17 cellular contexts compared by ENCODE assay signal in genomic region chr6:46648869-46649488, GRCh38. TPM values are rescaled to one million over a fixed set of nuclear protein-coding genes. Genes with fewer than 3 reads are reported as not detected.
A peak's percentile ranks its signal among the peaks of the same experiment; 100 is the strongest.
DNase-seq lines count a peak whose midpoint lies in the region; ATAC-seq and TF ChIP-seq lines count a peak whose summit lies in the region.
"Had no signal": no experiment of that assay in that cellular context is flagged by ENCODE, and none has a peak within 500 bp of the region (broad histone marks: within the 10 kb centered on the region; RNA-seq: fewer than 3 reads in every experiment).

No MANE protein-coding gene starts in this region.

- TF ChIP-seq CTCF in HEK293 (tag by site-specific recombination; IDR thresholded peaks at IDR 0.05), result no peak
- TF ChIP-seq CTCF in WTC11 (IDR thresholded peaks at IDR 0.05), result no peak
- no peak for TF ChIP-seq CTCF in osteocyte (IDR thresholded peaks at IDR 0.05)

- H3K9me3 Mint-ChIP-seq in WTC11 (no peaks in the 10 kb centered on the region), osteocyte (ENCODE audit: unreplicated experiment) (peaks cover 11% of the 10 kb centered on the region)
- H3K9me3 Mint-ChIP-seq: activated T-helper 1 cell treated with anti-CD3 and anti-CD28 coated beads, Interleukin-12 subunit alpha, Interleukin-12 subunit beta, Interleukin-2, Interleukin-4 antibody, amounts not matched to agents 30 ng/mL and 10 ng/mL and 1 ng/mL, durations not matched to agents 14 hours and 24 hours and 36 hours; central memory CD8-positive, alpha-beta T cell; effector memory CD8-positive, alpha-beta T cell had no signal

- no peaks in the 10 kb centered on the region for H3K36me3 Mint-ChIP-seq in WTC11
- H3K36me3 Mint-ChIP-seq in osteocyte (ENCODE audit: unreplicated experiment), result no peaks in the 10 kb centered on the region

- POLR2A ChIA-PET in HEK293 (lab: Yijun Ruan, JAX), result no interaction called here
- POLR2A ChIA-PET in WTC11 (lab: Charles Lee), result no interaction called here

- H3K27me3 Mint-ChIP-seq in WTC11 (ENCODE audit: low read depth) (peaks cover 7% of the 10 kb centered on the region), osteocyte (ENCODE audit: unreplicated experiment) (peaks cover 55% of the 10 kb centered on the region)

- H3K27ac Mint-ChIP-seq in WTC11, result no peak overlapping the region
- H3K27ac Mint-ChIP-seq in osteocyte (ENCODE audit: unreplicated experiment), result no peak overlapping the region
- H3K27ac Mint-ChIP-seq: activated CD8-positive, alpha-beta T cell treated with anti-CD3 and anti-CD28 coated beads for 36 hours; activated T-helper 1 cell treated with anti-CD3 and anti-CD28 coated beads, Interleukin-12 subunit alpha, Interleukin-12 subunit beta, Interleukin-2, Interleukin-4 antibody, amounts not matched to agents 30 ng/mL and 10 ng/mL and 1 ng/mL, durations not matched to agents 14 hours and 24 hours and 36 hours; effector memory CD8-positive, alpha-beta T cell had no signal

- H3K27ac ChIP-seq in HEK293 (ENCODE audit: extremely low read depth, low read depth, low read length), result no peak overlapping the region
- H3K27ac ChIP-seq: gastrocnemius medialis had no signal

- peaks cover 11% of the 10 kb centered on the region; the same call in 1 of the 2 replicates for H3K4me1 ChIP-seq in HEK293 (ENCODE audit: control insufficient read depth, insufficient read depth, low read length)
- H3K4me1 ChIP-seq: BE2C had no signal

- DNase-seq in DMS153 treated with DMSO at 0.1 percent for 48 hours (lab: John Stamatoyannopoulos, UW; ENCODE audit: unreplicated experiment) (peak; percentile 9), WTC11 (ENCODE audit: low spot score) (no peak), left colon (no peak), NCI-H2196 treated with DMSO at 0.1 percent for 48 hours (lab: John Stamatoyannopoulos, UW; ENCODE audit: unreplicated experiment) (no peak), osteocyte (ENCODE audit: extremely low spot score, unreplicated experiment) (no peak)
- DNase-seq: activated CD8-positive, alpha-beta T cell treated with anti-CD3 and anti-CD28 coated beads for 36 hours; BE2C; DMS79 treated with DMSO at 0.1 percent for 48 hours; effector memory CD8-positive, alpha-beta T cell; gastrocnemius medialis; MG63; NK-92 treated with Interleukin-12 subunit alpha and Interleukin-12 subunit beta, amount 100 ng/mL, for 24 hours; stimulated activated CD4-positive, alpha-beta T cell treated with anti-CD3 and anti-CD28 coated beads, Interleukin-2, amount 100 ng/mL, for 24 hours had no signal

- CTCF ChIA-PET in HEK293 (lab: Yijun Ruan, JAX), result interaction anchor here (0.6 to 1.0 kb wide), 2 partner anchors 174 to 182 kb away, joined by 4 read pairs; no protein-coding TSS in a partner anchor
- CTCF ChIA-PET in WTC11 (lab: Charles Lee), result no interaction called here

- no peak overlapping the region for H3K4me3 Mint-ChIP-seq in WTC11
- no peak overlapping the region for H3K4me3 Mint-ChIP-seq in osteocyte (ENCODE audit: unreplicated experiment)
- H3K4me3 Mint-ChIP-seq: activated CD8-positive, alpha-beta T cell treated with anti-CD3 and anti-CD28 coated beads for 36 hours; activated T-helper 1 cell treated with anti-CD3 and anti-CD28 coated beads, Interleukin-12 subunit alpha, Interleukin-12 subunit beta, Interleukin-2, Interleukin-4 antibody, amounts not matched to agents 30 ng/mL and 10 ng/mL and 1 ng/mL, durations not matched to agents 14 hours and 24 hours and 36 hours; central memory CD8-positive, alpha-beta T cell; effector memory CD8-positive, alpha-beta T cell had no signal

- H3K36me3 ChIP-seq in HEK293 (ENCODE audit: control insufficient read depth in 2 of 2, insufficient read depth in 1 of 2, low read length in 2 of 2), result no peaks in the 10 kb centered on the region
- H3K36me3 ChIP-seq: BE2C, gastrocnemius medialis, MG63 had no signal

- intact Hi-C loops in left colon (cut with DNase I, micrococcal nuclease), result no loop called here

- peaks cover 20% of the 10 kb centered on the region for H3K4me1 Mint-ChIP-seq in WTC11
- H3K4me1 Mint-ChIP-seq in osteocyte (ENCODE audit: unreplicated experiment), result peaks cover 12% of the 10 kb centered on the region

- H3K9me3 ChIP-seq in HEK293 (ENCODE audit: control insufficient read depth, insufficient read depth, low read depth, low read length), result no peaks in the 10 kb centered on the region
- H3K9me3 ChIP-seq: BE2C, gastrocnemius medialis, MG63 had no signal

- no peak overlapping the region for H3K4me3 ChIP-seq in HEK293 (ENCODE audit: low read depth, low read length)
- H3K4me3 ChIP-seq: gastrocnemius medialis, MG63 had no signal

- no peak for ATAC-seq in WTC11
- peak; percentile 29 for ATAC-seq in left colon
- no peak for ATAC-seq in GM21360 (IDR thresholded peaks at IDR 0.05; ENCODE audit: unreplicated experiment)
- ATAC-seq: activated CD8-positive, alpha-beta T cell treated with anti-CD3 and anti-CD28 coated beads for 36 hours; effector memory CD8-positive, alpha-beta T cell; gastrocnemius medialis had no signal

TF ChIP-seq in HEK293, 187 proteins besides CTCF, POLR2A, EP300 and RAD21 (continues in another document):
- no peak for TF ChIP-seq ZNF433 (tag by site-specific recombination; IDR thresholded peaks at IDR 0.05; ENCODE audit: low read depth)
- no peak for TF ChIP-seq ZNF341 (tag by site-specific recombination; IDR thresholded peaks at IDR 0.05; ENCODE audit: low read depth)
- TF ChIP-seq KLF17 (tag by site-specific recombination; IDR thresholded peaks at IDR 0.05), result no peak
- no peak for TF ChIP-seq ZNF274 (IDR thresholded peaks at IDR 0.05; ENCODE audit: low read length)
- TF ChIP-seq ZNF274 (tag by site-specific recombination; IDR thresholded peaks at IDR 0.05; ENCODE audit: borderline replicate concordance), result no peak
- TF ChIP-seq SP3 (tag by site-specific recombination; IDR thresholded peaks at IDR 0.05), result peak; percentile 32; the same call in 1 of the 2 replicates
- peak; percentile 83 for TF ChIP-seq SP7 (tag by site-specific recombination; IDR thresholded peaks at IDR 0.05)
- peak; percentile 54; the same call in 1 of the 2 replicates for TF ChIP-seq ZBTB17 (tag by site-specific recombination; IDR thresholded peaks at IDR 0.05)
- no peak for TF ChIP-seq ZNF530 (tag by site-specific recombination; IDR thresholded peaks at IDR 0.05; ENCODE audit: low read depth)
- TF ChIP-seq ZNF558 (tag by site-specific recombination; IDR thresholded peaks at IDR 0.05), result no peak
- TF ChIP-seq GLIS2 (tag by site-specific recombination; IDR thresholded peaks at IDR 0.05), result no peak

TF ChIP-seq in WTC11, 78 proteins besides CTCF, POLR2A, EP300 and RAD21:
- TF ChIP-seq CREB1 (CRISPR knock-in tag; IDR thresholded peaks at IDR 0.05) (no peak), USF1 (CRISPR knock-in tag; IDR thresholded peaks at IDR 0.05) (no peak), GABPB1 (CRISPR knock-in tag; IDR thresholded peaks at IDR 0.05) (peak; percentile 61), ESRRA (CRISPR knock-in tag; IDR thresholded peaks at IDR 0.05; ENCODE audit: borderline replicate concordance) (no peak)

RNA-seq across cellular contexts. Expression of gene CYP39A1, which starts 3.6 kb away (rescaled TPM):
- total RNA-seq in WTC11 (2021), result 1.3 to 1.6 TPM (median 1.6 TPM) in 3 replicates
- total RNA-seq in left colon, result 1 to 10 TPM; 2.9 to 3.0 TPM
- total RNA-seq in osteocyte, result 0.30 TPM in 1 of 2 replicates, not detected in the other
- total RNA-seq: activated CD8-positive, alpha-beta T cell treated with anti-CD3 and anti-CD28 coated beads for 36 hours; activated T-helper 1 cell treated with anti-CD3 and anti-CD28 coated beads, Interleukin-12 subunit alpha, Interleukin-12 subunit beta, Interleukin-2, Interleukin-4 antibody, amounts not matched to agents 30 ng/mL and 10 ng/mL and 1 ng/mL, durations not matched to agents 14 hours and 24 hours and 36 hours had no signal

RNA-seq across cellular contexts. Expression of gene SLC25A27, which starts 3.8 kb away (rescaled TPM):
- 10.9 to 17.1 TPM (median 16.4 TPM) in 3 replicates for total RNA-seq in WTC11 (2021)
- 1 to 10 TPM; 7.4 to 7.6 TPM for total RNA-seq in left colon
- 7.6 and 8.2 TPM in 2 replicates for total RNA-seq in osteocyte
- total RNA-seq: activated T-helper 1 cell treated with anti-CD3 and anti-CD28 coated beads, Interleukin-12 subunit alpha, Interleukin-12 subunit beta, Interleukin-2, Interleukin-4 antibody, amounts not matched to agents 30 ng/mL and 10 ng/mL and 1 ng/mL, durations not matched to agents 14 hours and 24 hours and 36 hours had no signal

RNA-seq across cellular contexts. Expression of gene TDRD6, which starts 38.7 kb away (rescaled TPM):
- total RNA-seq in WTC11 (2021), result 0.04 to 0.07 TPM in 2 of 3 replicates, not detected in the other
- total RNA-seq in left colon, result under 1 TPM; 0.09 to 0.20 TPM
- total RNA-seq in osteocyte, result 0.03 and 0.05 TPM in 2 replicates
- total RNA-seq: activated CD8-positive, alpha-beta T cell treated with anti-CD3 and anti-CD28 coated beads for 36 hours; activated T-helper 1 cell treated with anti-CD3 and anti-CD28 coated beads, Interleukin-12 subunit alpha, Interleukin-12 subunit beta, Interleukin-2, Interleukin-4 antibody, amounts not matched to agents 30 ng/mL and 10 ng/mL and 1 ng/mL, durations not matched to agents 14 hours and 24 hours and 36 hours had no signal
